8 cellular contexts compared by ENCODE assay signal in genomic region chr10:80453715-80454525, GRCh38. TPM values are rescaled to one million over a fixed set of nuclear protein-coding genes. Genes with fewer than 3 reads are reported as not detected.
A peak's percentile ranks its signal among the peaks of the same experiment; 100 is the strongest.
DNase-seq lines count a peak whose midpoint lies in the region; ATAC-seq and TF ChIP-seq lines count a peak whose summit lies in the region.

A gene with protein sequence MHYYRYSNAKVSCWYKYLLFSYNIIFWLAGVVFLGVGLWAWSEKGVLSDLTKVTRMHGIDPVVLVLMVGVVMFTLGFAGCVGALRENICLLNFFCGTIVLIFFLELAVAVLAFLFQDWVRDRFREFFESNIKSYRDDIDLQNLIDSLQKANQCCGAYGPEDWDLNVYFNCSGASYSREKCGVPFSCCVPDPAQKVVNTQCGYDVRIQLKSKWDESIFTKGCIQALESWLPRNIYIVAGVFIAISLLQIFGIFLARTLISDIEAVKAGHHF (plus strand): TSS chr10:80454310. CDS start chr10:80489234, 34,924 bp downstream.

- H3K4me1 Mint-ChIP-seq in activated T-cell treated with anti-CD3 and anti-CD28 coated beads, Interleukin-2, amount 50 U/mL, for 72 hours (ENCODE audit: low read depth) = peaks cover 50% of the 10 kb centered on the region
- H3K4me1 Mint-ChIP-seq in stimulated activated memory B cell treated with anti-CD40 and anti-IgM and Interleukin-4, amounts not matched to agents 10 μg/mL and 1 μg/mL and 100 μg/mL, for 72 hours = peaks cover 49% of the 10 kb centered on the region

- peak; percentile 67 for ATAC-seq in HG03354 (IDR thresholded peaks at IDR 0.05; ENCODE audit: poor library complexity, severe bottlenecking, unreplicated experiment)
- ATAC-seq in activated T-cell treated with anti-CD3 and anti-CD28 coated beads, Interleukin-2, amount 50 U/mL, for 72 hours (replicated peaks in 1 of 2) = peak; percentile 81 to 86
- ATAC-seq in esophagus mucosa = peak; percentile 82
- peak; percentile 92 for ATAC-seq in stimulated activated memory B cell treated with anti-CD40 and anti-IgM and Interleukin-4, amounts not matched to agents 10 μg/mL and 1 μg/mL and 100 μg/mL, for 72 hours

- no peaks in the 10 kb centered on the region for H3K27me3 ChIP-seq in muscle layer of colon (ENCODE audit: control insufficient read depth in 1 of 2, insufficient read depth in 2 of 2, low read length in 2 of 2)

- H3K36me3 ChIP-seq in muscle layer of colon (ENCODE audit: insufficient read depth, low read length) = no peaks in the 10 kb centered on the region

- H3K27ac Mint-ChIP-seq in activated T-cell treated with anti-CD3 and anti-CD28 coated beads, Interleukin-2, amount 50 U/mL, for 72 hours = peak within 1 kb of the TSS; percentile 56
- peak within 1 kb of the TSS; percentile 81 for H3K27ac Mint-ChIP-seq in stimulated activated memory B cell treated with anti-CD40 and anti-IgM and Interleukin-4, amounts not matched to agents 10 μg/mL and 1 μg/mL and 100 μg/mL, for 72 hours

- H3K27ac ChIP-seq in muscle layer of colon (ENCODE audit: low read depth, low read length) = peak within 1 kb of the TSS; percentile 97

- peaks cover 0 to 3% of the 10 kb centered on the region in 2 donors for H3K36me3 Mint-ChIP-seq in activated T-cell treated with anti-CD3 and anti-CD28 coated beads, Interleukin-2, amount 50 U/mL, for 72 hours (ENCODE audit: insufficient read depth in 2 of 2)
- H3K36me3 Mint-ChIP-seq in stimulated activated memory B cell treated with anti-CD40 and anti-IgM and Interleukin-4, amounts not matched to agents 10 μg/mL and 1 μg/mL and 100 μg/mL, for 72 hours = no peaks in the 10 kb centered on the region

- peaks cover 37% of the 10 kb centered on the region for H3K4me1 ChIP-seq in muscle layer of colon (ENCODE audit: insufficient read depth, low read length)

- peak within 1 kb of the TSS; percentile 84 to 95 for H3K4me3 Mint-ChIP-seq in activated T-cell treated with anti-CD3 and anti-CD28 coated beads, Interleukin-2, amount 50 U/mL, for 72 hours
- H3K4me3 Mint-ChIP-seq in stimulated activated memory B cell treated with anti-CD40 and anti-IgM and Interleukin-4, amounts not matched to agents 10 μg/mL and 1 μg/mL and 100 μg/mL, for 72 hours = peak within 1 kb of the TSS; percentile 92

- peak; percentile 61 for TF ChIP-seq POLR2A in GM19193 (IDR thresholded peaks at IDR 0.05; ENCODE audit: extremely low read depth, insufficient read depth, insufficient read length)

- peak in 9 of 14 donors; percentile 32 to 91 (median 71) for DNase-seq in C1 segment of cervical spinal cord (lab: John Stamatoyannopoulos, UW)
- peak; percentile 88 for DNase-seq in OCI-M1 (lab: John Stamatoyannopoulos, UW)
- DNase-seq in activated T-cell treated with anti-CD3 and anti-CD28 coated beads, Interleukin-2, amount 50 U/mL, for 72 hours = peak; percentile 82 to 85

- H3K9me3 Mint-ChIP-seq in activated T-cell treated with anti-CD3 and anti-CD28 coated beads, Interleukin-2, amount 50 U/mL, for 72 hours = no peaks in the 10 kb centered on the region
- H3K9me3 Mint-ChIP-seq in stimulated activated memory B cell treated with anti-CD40 and anti-IgM and Interleukin-4, amounts not matched to agents 10 μg/mL and 1 μg/mL and 100 μg/mL, for 72 hours = no peaks in the 10 kb centered on the region

- H3K9ac ChIP-seq in muscle layer of colon (ENCODE audit: low read length) = peak within 1 kb of the TSS; percentile 77

- no peaks in the 10 kb centered on the region for H3K27me3 Mint-ChIP-seq in activated T-cell treated with anti-CD3 and anti-CD28 coated beads, Interleukin-2, amount 50 U/mL, for 72 hours (ENCODE audit: low read depth)
- H3K27me3 Mint-ChIP-seq in stimulated activated memory B cell treated with anti-CD40 and anti-IgM and Interleukin-4, amounts not matched to agents 10 μg/mL and 1 μg/mL and 100 μg/mL, for 72 hours = no peaks in the 10 kb centered on the region

- H3K4me3 ChIP-seq in muscle layer of colon (ENCODE audit: low read depth in 1 of 2, low read length in 2 of 2) = peak within 1 kb of the TSS; percentile 74 to 83

- H3K9me3 ChIP-seq in muscle layer of colon (ENCODE audit: low read length) = no peaks in the 10 kb centered on the region

RNA-seq across cellular contexts. Expression of the gene that starts here (rescaled TPM):
- total RNA-seq in activated T-cell treated with anti-CD3 and anti-CD28 coated beads, Interleukin-2, amount 50 U/mL, for 72 hours = 10 to 100 TPM; 44.2 to 47.8 TPM
- 94.6 TPM for total RNA-seq in esophagus mucosa

Comparison
In these comparisons a context has a peak if more than half of its experiments do, and no peak if none do; other contexts are left out.
1. Peak in every context shown above with its lines: DNase-seq, ATAC-seq, H3K4me3 ChIP-seq and H3K27ac ChIP-seq.